9 cellular contexts compared by ENCODE assay signal in the genomic region with DNA sequence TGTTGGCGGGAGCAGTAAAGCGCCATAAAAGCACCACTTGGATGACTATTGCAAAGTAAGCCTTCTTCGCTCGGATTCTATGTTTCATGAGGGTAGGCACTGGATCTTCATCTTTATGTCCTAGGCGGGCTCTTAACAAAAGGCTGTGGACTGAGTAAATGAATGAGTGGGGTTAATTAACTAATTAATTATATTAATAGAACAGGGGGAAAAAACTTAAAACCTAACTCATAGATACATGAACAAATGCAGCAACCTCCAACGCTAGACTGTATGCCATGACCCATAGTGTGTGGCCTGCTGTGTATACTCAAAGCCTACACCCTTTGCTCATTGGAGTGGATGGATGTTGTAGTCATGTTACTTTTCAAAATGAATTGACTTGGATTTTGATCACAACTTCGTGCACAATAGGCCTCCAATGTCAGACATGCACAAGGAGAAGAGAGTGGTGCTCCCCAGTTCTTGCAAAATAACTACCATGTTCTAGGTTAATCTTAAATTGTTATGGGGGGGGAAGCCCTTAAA. TPM values are rescaled to one million over a fixed set of nuclear protein-coding genes. Genes with fewer than 3 reads are reported as not detected.
A peak's percentile ranks its signal among the peaks of the same experiment; 100 is the strongest.
DNase-seq lines count a peak whose midpoint lies in the region; ATAC-seq and TF ChIP-seq lines count a peak whose summit lies in the region.
"Had no signal": no experiment of that assay in that cellular context is flagged by ENCODE, and none has a peak within 500 bp of the region (broad histone marks: within the 10 kb centered on the region; RNA-seq: fewer than 3 reads in every experiment).

No MANE protein-coding gene starts in this region.

- H3K27me3 ChIP-seq in ascending aorta = peaks cover 29% of the 10 kb centered on the region
- peaks cover 16 to 25% of the 10 kb centered on the region in 2 donors for H3K27me3 ChIP-seq in mucosa of rectum (ENCODE audit: control insufficient read depth in 2 of 2, insufficient read depth in 2 of 2, low read length in 2 of 2)

- no peak for ATAC-seq in stimulated activated naive CD8-positive, alpha-beta T cell treated with anti-CD3 and anti-CD28 coated beads, Interleukin-15, Interleukin-2, amounts not matched to agents 100 U/mL and 50 U/mL, for 24 hours
- ATAC-seq in GM21576 (IDR thresholded peaks at IDR 0.05; ENCODE audit: unreplicated experiment) = no peak

- TF ChIP-seq CTCF in ascending aorta (IDR thresholded peaks at IDR 0.05) (no peak), endothelial cell (IDR thresholded peaks at IDR 0.05; ENCODE audit: unreplicated experiment) (no peak)

- H3K36me3 ChIP-seq in ascending aorta = no peaks in the 10 kb centered on the region
- H3K36me3 ChIP-seq in mucosa of rectum (ENCODE audit: control insufficient read depth in 2 of 2, insufficient read depth in 2 of 2, low read length in 2 of 2) = no peaks in the 10 kb centered on the region

- H3K27me3 Mint-ChIP-seq in stimulated activated naive CD8-positive, alpha-beta T cell treated with anti-CD3 and anti-CD28 coated beads, Interleukin-15, Interleukin-2, amounts not matched to agents 100 ng/mL and 50 ng/mL, for 24 hours = no peaks in the 10 kb centered on the region
- peaks cover 25% of the 10 kb centered on the region for H3K27me3 Mint-ChIP-seq in endothelial cell (ENCODE audit: unreplicated experiment)

- H3K27ac ChIP-seq in ascending aorta (no peak overlapping the region), mucosa of rectum (ENCODE audit: low read depth in 2 of 2, low read length in 2 of 2) (peak overlapping the region in 1 of 2 donors; percentile 70)

- H3K4me1 Mint-ChIP-seq in stimulated activated naive CD8-positive, alpha-beta T cell treated with anti-CD3 and anti-CD28 coated beads, Interleukin-15, Interleukin-2, amounts not matched to agents 100 ng/mL and 50 ng/mL, for 24 hours (ENCODE audit: low read depth) = peaks cover 40% of the 10 kb centered on the region
- peaks cover 16% of the 10 kb centered on the region for H3K4me1 Mint-ChIP-seq in endothelial cell (ENCODE audit: unreplicated experiment)

- no peaks in the 10 kb centered on the region for H3K9me3 ChIP-seq in ascending aorta
- no peaks in the 10 kb centered on the region for H3K9me3 ChIP-seq in mucosa of rectum (ENCODE audit: control insufficient read depth in 2 of 2, low read length in 2 of 2)

- H3K4me3 Mint-ChIP-seq in stimulated activated naive CD8-positive, alpha-beta T cell treated with anti-CD3 and anti-CD28 coated beads, Interleukin-15, Interleukin-2, amounts not matched to agents 100 ng/mL and 50 ng/mL, for 24 hours = peak overlapping the region; percentile 96
- H3K4me3 Mint-ChIP-seq in endothelial cell (ENCODE audit: unreplicated experiment) = no peak overlapping the region

- no peak overlapping the region for H3K9ac ChIP-seq in mucosa of rectum (ENCODE audit: low read depth in 1 of 2, low read length in 2 of 2)

- no peak for DNase-seq in stimulated activated naive CD8-positive, alpha-beta T cell treated with anti-CD3 and anti-CD28 coated beads, Interleukin-15, Interleukin-2, amounts not matched to agents 100 U/mL and 50 U/mL, for 24 hours
- DNase-seq in ascending aorta (ENCODE audit: low spot score in 2 of 2) (no peak), amygdala (lab: John Stamatoyannopoulos, UW) (no peak), endothelial cell (ENCODE audit: low spot score) (no peak)
- no peak for DNase-seq in activated CD4-positive, alpha-beta T cell treated with anti-CD3 and anti-CD28 coated beads, Interleukin-2, amount 50 U/mL, for 48 hours
- DNase-seq: NCI-H2107 had no signal

- H3K4me1 ChIP-seq in ascending aorta (peaks cover 13 to 40% of the 10 kb centered on the region in 2 donors), mucosa of rectum (ENCODE audit: control insufficient read depth in 2 of 2, insufficient read depth in 2 of 2, low read length in 2 of 2) (peaks cover 23 to 24% of the 10 kb centered on the region in 2 donors)

- H3K36me3 Mint-ChIP-seq in stimulated activated naive CD8-positive, alpha-beta T cell treated with anti-CD3 and anti-CD28 coated beads, Interleukin-15, Interleukin-2, amounts not matched to agents 100 ng/mL and 50 ng/mL, for 24 hours (ENCODE audit: low read depth) = peaks cover 27% of the 10 kb centered on the region
- peaks cover 4% of the 10 kb centered on the region for H3K36me3 Mint-ChIP-seq in endothelial cell (ENCODE audit: low read depth, unreplicated experiment)

- peak overlapping the region; percentile 84 for H3K27ac Mint-ChIP-seq in stimulated activated naive CD8-positive, alpha-beta T cell treated with anti-CD3 and anti-CD28 coated beads, Interleukin-15, Interleukin-2, amounts not matched to agents 100 ng/mL and 50 ng/mL, for 24 hours
- H3K27ac Mint-ChIP-seq in endothelial cell (ENCODE audit: unreplicated experiment) = no peak overlapping the region

- H3K9me3 Mint-ChIP-seq in stimulated activated naive CD8-positive, alpha-beta T cell treated with anti-CD3 and anti-CD28 coated beads, Interleukin-15, Interleukin-2, amounts not matched to agents 100 ng/mL and 50 ng/mL, for 24 hours = no peaks in the 10 kb centered on the region
- no peaks in the 10 kb centered on the region for H3K9me3 Mint-ChIP-seq in endothelial cell (ENCODE audit: unreplicated experiment)

- peak overlapping the region; percentile 56 to 60 for H3K4me3 ChIP-seq in ascending aorta
- peak overlapping the region; percentile 57 to 67 for H3K4me3 ChIP-seq in mucosa of rectum (ENCODE audit: low read length in 2 of 2)

- intact Hi-C loops in ascending aorta (cut with DNase I) = no loop called here

RNA-seq across cellular contexts. Expression of gene GFI1, which starts 0.4 kb away (rescaled TPM):
- not detected for total RNA-seq in ascending aorta
- total RNA-seq in endothelial cell (ENCODE audit: unreplicated experiment) = 0.26 TPM
